Comparison of ENCODE assay signal across 1 cellular context in genomic region chr16:53207810-53208752, GRCh38.
TF ChIP-seq lines count a peak whose summit lies in the region.

No MANE protein-coding gene starts in this region.

TF ChIP-seq in HepG2, 621 proteins besides CTCF, POLR2A, EP300 and RAD21 (continued from another document and continues in another):
- TF ChIP-seq HMGXB4 (CRISPR knock-in tag; IDR thresholded peaks at IDR 0.05; ENCODE audit: borderline replicate concordance in 1 of 2, low read depth in 1 of 2) (peak in 1 of 2 experiments; percentile 44; a peak in 1 of 4 replicates), ZNF850 (CRISPR knock-in tag; conservative IDR thresholded peaks at IDR 0.05) (no peak), ZNF558 (CRISPR knock-in tag; IDR thresholded peaks at IDR 0.05; ENCODE audit: borderline replicate concordance) (no peak), GLMP (CRISPR knock-in tag; IDR thresholded peaks at IDR 0.05; ENCODE audit: borderline replicate concordance) (no peak), NFKB2 (CRISPR knock-in tag; IDR thresholded peaks at IDR 0.05; ENCODE audit: borderline replicate concordance) (no peak), TBX3 (IDR thresholded peaks at IDR 0.05; ENCODE audit: borderline replicate concordance) (no peak), ZNF615 (CRISPR knock-in tag; IDR thresholded peaks at IDR 0.05; ENCODE audit: borderline replicate concordance) (no peak), PATZ1 (CRISPR knock-in tag; IDR thresholded peaks at IDR 0.05) (peak; percentile 58; the same call in 1 of the 2 replicates), ZXDC (CRISPR knock-in tag; IDR thresholded peaks at IDR 0.05) (no peak), ZNF10 (CRISPR knock-in tag; IDR thresholded peaks at IDR 0.05; ENCODE audit: borderline replicate concordance, low read depth) (no peak), RXRA (CRISPR knock-in tag; IDR thresholded peaks at IDR 0.05) (no peak), FOXA3 (CRISPR knock-in tag; IDR thresholded peaks at IDR 0.05) (peak; percentile 24; the same call in 1 of the 2 replicates), ZNF772 (CRISPR knock-in tag; IDR thresholded peaks at IDR 0.05) (no peak), ARID3A (IDR thresholded peaks at IDR 0.05; ENCODE audit: low read depth, low read length) (peak; percentile 68; the same call in 1 of the 2 replicates), NFRKB (IDR thresholded peaks at IDR 0.05) (no peak), MIXL1 (CRISPR knock-in tag; IDR thresholded peaks at IDR 0.05) (peak; percentile 73; the same call in 1 of the 2 replicates), SAP130 (CRISPR knock-in tag; IDR thresholded peaks at IDR 0.05; ENCODE audit: low read depth) (0 out of 2 replicates have a peak, but pooled peaks have one; percentile 37), DMTF1 (CRISPR knock-in tag; IDR thresholded peaks at IDR 0.05) (no peak), TGIF2 (CRISPR knock-in tag; IDR thresholded peaks at IDR 0.05) (no peak), U2AF1 (optimal IDR thresholded peaks at IDR 0.05; ENCODE audit: low read depth, low read length) (no peak), GATAD1 (CRISPR knock-in tag; IDR thresholded peaks at IDR 0.05) (0 out of 2 replicates have a peak, but pooled peaks have one; percentile 22), SCMH1 (CRISPR knock-in tag; IDR thresholded peaks at IDR 0.05; ENCODE audit: borderline replicate concordance) (no peak), ZNF841 (CRISPR knock-in tag; IDR thresholded peaks at IDR 0.05; ENCODE audit: borderline replicate concordance) (no peak), EHMT2 (IDR thresholded peaks at IDR 0.05; ENCODE audit: borderline replicate concordance, low read depth, low read length) (no peak), STAG1 (CRISPR knock-in tag; IDR thresholded peaks at IDR 0.05) (peak; percentile 61), ZNF691 (CRISPR knock-in tag; IDR thresholded peaks at IDR 0.05; ENCODE audit: borderline replicate concordance, low read depth) (no peak), CENPT (CRISPR knock-in tag; IDR thresholded peaks at IDR 0.05; ENCODE audit: low read depth) (no peak), SMC3 (IDR thresholded peaks at IDR 0.05; ENCODE audit: low read length) (peak; percentile 86), ZFP82 (CRISPR knock-in tag; IDR thresholded peaks at IDR 0.05; ENCODE audit: borderline replicate concordance) (no peak), ZGPAT (CRISPR knock-in tag; IDR thresholded peaks at IDR 0.05) (no peak), TRIM24 (CRISPR knock-in tag; IDR thresholded peaks at IDR 0.05) (no peak), KLF13 (CRISPR knock-in tag; IDR thresholded peaks at IDR 0.05) (no peak), ATF2 (CRISPR knock-in tag; IDR thresholded peaks at IDR 0.05) (no peak), ZMYM3 (CRISPR knock-in tag; IDR thresholded peaks at IDR 0.05) (no peak), IKZF4 (CRISPR knock-in tag; IDR thresholded peaks at IDR 0.05; ENCODE audit: borderline replicate concordance, low read depth, not compliant biosample characterization) (no peak), ZNF580 (CRISPR knock-in tag; IDR thresholded peaks at IDR 0.05; ENCODE audit: borderline replicate concordance, low read depth) (no peak), ZNF124 (CRISPR knock-in tag; IDR thresholded peaks at IDR 0.05) (peak; percentile 68; the same call in 1 of the 2 replicates), ZBTB8A (CRISPR knock-in tag; IDR thresholded peaks at IDR 0.05; ENCODE audit: borderline replicate concordance, low read depth) (no peak), ZNF704 (CRISPR knock-in tag; IDR thresholded peaks at IDR 0.05; ENCODE audit: borderline replicate concordance) (no peak), SRSF1 (optimal IDR thresholded peaks at IDR 0.05; ENCODE audit: low read depth, low read length) (no peak), RFX3 (CRISPR knock-in tag; IDR thresholded peaks at IDR 0.05) (no peak), KDM6A (CRISPR knock-in tag; IDR thresholded peaks at IDR 0.05; ENCODE audit: low read depth) (no peak), IRF2 (CRISPR knock-in tag; IDR thresholded peaks at IDR 0.05) (peak; percentile 36; the same call in 1 of the 2 replicates), GABPB1 (CRISPR knock-in tag; IDR thresholded peaks at IDR 0.05) (no peak), ZNF543 (CRISPR knock-in tag; IDR thresholded peaks at IDR 0.05) (no peak), ZNF550 (CRISPR knock-in tag; IDR thresholded peaks at IDR 0.05; ENCODE audit: borderline replicate concordance) (no peak), KAT8 (CRISPR knock-in tag; IDR thresholded peaks at IDR 0.05) (0 out of 2 replicates have a peak, but pooled peaks have one; percentile 15)
